Comparison of ENCODE assay signal across 11 cellular contexts in genomic region chr11:47918882-47919495, GRCh38.
DNase-seq lines count a peak whose midpoint lies in the region; ATAC-seq and TF ChIP-seq lines count a peak whose summit lies in the region.
"Had no signal": no experiment of that assay in that cellular context is flagged by ENCODE, and none has a peak within 500 bp of the region (broad histone marks: within the 10 kb centered on the region; RNA-seq: fewer than 3 reads in every experiment).

No MANE protein-coding gene starts in this region.

- ATAC-seq in natural killer cell = no peak
- ATAC-seq in HG02588 (IDR thresholded peaks at IDR 0.05; ENCODE audit: unreplicated experiment) = no peak
- ATAC-seq in HG03442 (IDR thresholded peaks at IDR 0.05; ENCODE audit: unreplicated experiment) = no peak

- intact Hi-C loops in mammary epithelial cell (cut with micrococcal nuclease) = no loop called here
- intact Hi-C loops in natural killer cell (cut with micrococcal nuclease) = no loop called here

- no peak overlapping the region for H3K9ac ChIP-seq in mammary epithelial cell (ENCODE audit: insufficient read depth, low read length)

- no peak for TF ChIP-seq CTCF in AG10803 (conservative IDR thresholded peaks at IDR 0.05; ENCODE audit: low read length)
- no peak for TF ChIP-seq CTCF in mammary epithelial cell (conservative IDR thresholded peaks at IDR 0.05 in 1 of 2, IDR thresholded peaks at IDR 0.05 in 1 of 2; ENCODE audit: extremely low read depth in 1 of 2, insufficient read depth in 1 of 2, low read depth in 1 of 2, low read length in 2 of 2)
- TF ChIP-seq CTCF in natural killer cell (IDR thresholded peaks at IDR 0.05) = no peak

- H3K36me3 Mint-ChIP-seq in IgD-negative memory B cell = no peaks in the 10 kb centered on the region
- no peaks in the 10 kb centered on the region for H3K36me3 Mint-ChIP-seq in natural killer cell

- BruUV-seq in mammary epithelial cell (replicated peaks; lab: Mats Ljungman, UMichigan) = no TSS peak

- in situ Hi-C loops in mammary epithelial cell (cut with MboI; ENCODE audit: low sequenced_read_pairs in 2 of 2) = no loop called here

- H3K36me3 ChIP-seq in mammary epithelial cell (ENCODE audit: insufficient read depth, low read length) = no peaks in the 10 kb centered on the region
- H3K36me3 ChIP-seq: left ventricle myocardium inferior had no signal

- H3K4me1 ChIP-seq in mammary epithelial cell (ENCODE audit: insufficient read depth, low read length) = no peaks in the 10 kb centered on the region

- no peaks in the 10 kb centered on the region for H3K27me3 ChIP-seq in mammary epithelial cell (ENCODE audit: insufficient read depth, low read length)

- H3K4me3 ChIP-seq in AG10803 (ENCODE audit: low read length) (no peak overlapping the region), mammary epithelial cell (replicated peaks in 1 of 3; ENCODE audit: insufficient read depth in 1 of 3, low read depth in 2 of 3, low read length in 3 of 3) (no peak overlapping the region)

- H3K27ac Mint-ChIP-seq in IgD-negative memory B cell (peak overlapping the region; percentile 86 to 99 (median 95)), natural killer cell (peak overlapping the region; percentile 33 to 51)

- H2AFZ ChIP-seq in mammary epithelial cell (ENCODE audit: low read depth, low read length) = no peak overlapping the region

- H3K9me3 Mint-ChIP-seq in IgD-negative memory B cell = no peaks in the 10 kb centered on the region
- H3K9me3 Mint-ChIP-seq in natural killer cell = no peaks in the 10 kb centered on the region

- no peaks in the 10 kb centered on the region for H4K20me1 ChIP-seq in mammary epithelial cell (ENCODE audit: insufficient read depth, low read length)

- H3K4me1 Mint-ChIP-seq in IgD-negative memory B cell = peaks cover 45 to 66% (median 55%) of the 10 kb centered on the region in 3 donors
- H3K4me1 Mint-ChIP-seq in natural killer cell = peaks cover 38 to 39% of the 10 kb centered on the region in 2 donors

- no peaks in the 10 kb centered on the region for H3K79me2 ChIP-seq in mammary epithelial cell (ENCODE audit: insufficient read depth, low read length)

- peak overlapping the region in 3 of 4 donors; percentile 84 to 94 (median 87) for H3K4me3 Mint-ChIP-seq in IgD-negative memory B cell
- no peak overlapping the region for H3K4me3 Mint-ChIP-seq in natural killer cell

- no peaks in the 10 kb centered on the region for H3K9me3 ChIP-seq in mammary epithelial cell (replicated peaks; ENCODE audit: insufficient read depth, low read length)
- H3K9me3 ChIP-seq: left ventricle myocardium inferior had no signal

- DNase-seq in AG10803 (ENCODE audit: low read depth) = peak; percentile 54
- DNase-seq in mammary epithelial cell = peak; percentile 23
- no peak for DNase-seq in natural killer cell
- DNase-seq in activated T-cell treated with anti-CD3 and anti-CD28 coated beads for 4 hours = no peak
- DNase-seq in activated CD4-positive, alpha-beta T cell treated with anti-CD3 and anti-CD28 coated beads for 4 hours = no peak
- DNase-seq: activated CD4-positive, alpha-beta T cell treated with anti-CD3 and anti-CD28 coated beads for 48 hours; stimulated activated CD4-positive, alpha-beta T cell treated with anti-CD3 and anti-CD28 coated beads, Interleukin-2, amount 100 ng/mL, for 48 hours had no signal

- H3K27ac ChIP-seq in mammary epithelial cell (ENCODE audit: insufficient read depth, low read depth, low read length) = no peak overlapping the region

- H3K27me3 Mint-ChIP-seq in IgD-negative memory B cell (no peaks in the 10 kb centered on the region), natural killer cell (ENCODE audit: low read depth in 2 of 2) (no peaks in the 10 kb centered on the region)

- H3K4me2 ChIP-seq in mammary epithelial cell (ENCODE audit: insufficient read depth, low read depth, low read length) = no peak overlapping the region

- 83% methylated on average over 4 of the region's 4 CpGs for WGBS in mammary epithelial cell (ENCODE audit: low coverage, missing lambda C conversion rate)

- CTCF ChIA-PET in mammary epithelial cell (lab: Charles Lee; ENCODE audit: low non-redundant PET) = no interaction called here

- dilution Hi-C loops in mammary epithelial cell (cut with HindIII; ENCODE audit: low sequenced_read_pairs) = no loop called here

Comparison
In these comparisons a context has a peak if more than half of its experiments do, and no peak if none do; other contexts are left out.
1. DNase-seq: peak in AG10803 (single experiment) and mammary epithelial cell (single experiment); none in natural killer cell (single experiment), activated T-cell treated with anti-CD3 and anti-CD28 coated beads for 4 hours (single experiment) and activated CD4-positive, alpha-beta T cell treated with anti-CD3 and anti-CD28 coated beads for 4 hours (0 of 2).